ENCODE assay signal across 1 cellular context in the genomic region with DNA sequence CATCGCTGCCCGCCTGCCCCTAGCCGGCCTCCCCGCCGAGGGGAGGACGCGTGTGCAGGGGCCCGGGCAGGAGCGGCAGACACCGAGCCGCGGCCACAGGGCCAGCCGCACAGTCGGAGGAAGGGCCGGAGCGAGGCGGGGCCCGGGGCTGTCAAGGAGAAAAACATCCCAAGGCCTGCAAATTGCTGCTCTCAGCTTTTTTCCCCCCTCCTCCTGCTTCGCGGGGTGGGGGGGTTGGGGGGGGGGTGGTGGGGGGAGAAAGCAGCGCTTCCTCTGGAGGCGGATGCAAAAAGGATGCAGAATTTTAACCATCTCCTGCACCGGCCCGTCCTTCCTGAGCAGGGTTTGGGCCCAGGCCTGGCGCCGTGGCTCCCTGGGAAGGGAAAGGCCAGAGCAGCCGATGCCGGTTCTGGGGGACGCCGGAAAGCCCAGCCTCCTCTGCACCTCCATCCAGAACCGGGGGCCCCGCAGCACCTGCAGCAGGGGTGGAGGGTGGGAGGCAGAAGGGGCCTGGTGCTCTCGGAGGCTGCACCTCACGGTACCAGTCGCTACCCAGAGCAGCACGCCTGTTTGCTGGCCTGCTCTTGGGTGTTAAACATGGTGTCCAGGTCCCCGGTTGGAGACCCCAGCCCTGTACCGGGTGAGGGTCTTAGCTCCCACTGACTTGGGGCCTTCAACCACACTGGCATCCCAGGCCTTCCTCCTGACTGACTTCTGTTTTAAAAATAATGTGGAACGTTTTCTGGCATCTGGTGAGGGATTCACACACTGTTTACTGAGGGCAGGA.
TF ChIP-seq lines count a peak whose summit lies in the region.

No MANE protein-coding gene starts in this region.

TF ChIP-seq in HEK293, 187 proteins besides CTCF, POLR2A, EP300 and RAD21 (continued from another document):
- TF ChIP-seq, protein P1, sequence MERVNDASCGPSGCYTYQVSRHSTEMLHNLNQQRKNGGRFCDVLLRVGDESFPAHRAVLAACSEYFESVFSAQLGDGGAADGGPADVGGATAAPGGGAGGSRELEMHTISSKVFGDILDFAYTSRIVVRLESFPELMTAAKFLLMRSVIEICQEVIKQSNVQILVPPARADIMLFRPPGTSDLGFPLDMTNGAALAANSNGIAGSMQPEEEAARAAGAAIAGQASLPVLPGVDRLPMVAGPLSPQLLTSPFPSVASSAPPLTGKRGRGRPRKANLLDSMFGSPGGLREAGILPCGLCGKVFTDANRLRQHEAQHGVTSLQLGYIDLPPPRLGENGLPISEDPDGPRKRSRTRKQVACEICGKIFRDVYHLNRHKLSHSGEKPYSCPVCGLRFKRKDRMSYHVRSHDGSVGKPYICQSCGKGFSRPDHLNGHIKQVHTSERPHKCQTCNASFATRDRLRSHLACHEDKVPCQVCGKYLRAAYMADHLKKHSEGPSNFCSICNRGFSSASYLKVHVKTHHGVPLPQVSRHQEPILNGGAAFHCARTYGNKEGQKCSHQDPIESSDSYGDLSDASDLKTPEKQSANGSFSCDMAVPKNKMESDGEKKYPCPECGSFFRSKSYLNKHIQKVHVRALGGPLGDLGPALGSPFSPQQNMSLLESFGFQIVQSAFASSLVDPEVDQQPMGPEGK (tag by site-specific recombination; IDR thresholded peaks at IDR 0.05), result peak; percentile 57
- TF ChIP-seq ZXDB (tag by site-specific recombination; IDR thresholded peaks at IDR 0.05), result peak; percentile 64
- peak; percentile 17; the same call in 1 of the 2 replicates for TF ChIP-seq ZBTB48 (tag by site-specific recombination; IDR thresholded peaks at IDR 0.05)
- no peak for TF ChIP-seq ZSCAN16 (tag by site-specific recombination; IDR thresholded peaks at IDR 0.05)
- TF ChIP-seq ZNF544 (tag by site-specific recombination; IDR thresholded peaks at IDR 0.05), result no peak
- TF ChIP-seq ZNF426 (tag by site-specific recombination; IDR thresholded peaks at IDR 0.05), result no peak
- peak; percentile 14; the same call in 1 of the 2 replicates for TF ChIP-seq GLIS2 (tag by site-specific recombination; IDR thresholded peaks at IDR 0.05)
- 0 out of 2 replicates have a peak, but pooled peaks have one; percentile 5 for TF ChIP-seq ZFP69B (tag by site-specific recombination; IDR thresholded peaks at IDR 0.05)
- peak; percentile 91 for TF ChIP-seq ZNF600 (tag by site-specific recombination; IDR thresholded peaks at IDR 0.05)
- TF ChIP-seq, protein P2, sequence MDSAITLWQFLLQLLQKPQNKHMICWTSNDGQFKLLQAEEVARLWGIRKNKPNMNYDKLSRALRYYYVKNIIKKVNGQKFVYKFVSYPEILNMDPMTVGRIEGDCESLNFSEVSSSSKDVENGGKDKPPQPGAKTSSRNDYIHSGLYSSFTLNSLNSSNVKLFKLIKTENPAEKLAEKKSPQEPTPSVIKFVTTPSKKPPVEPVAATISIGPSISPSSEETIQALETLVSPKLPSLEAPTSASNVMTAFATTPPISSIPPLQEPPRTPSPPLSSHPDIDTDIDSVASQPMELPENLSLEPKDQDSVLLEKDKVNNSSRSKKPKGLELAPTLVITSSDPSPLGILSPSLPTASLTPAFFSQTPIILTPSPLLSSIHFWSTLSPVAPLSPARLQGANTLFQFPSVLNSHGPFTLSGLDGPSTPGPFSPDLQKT (IDR thresholded peaks at IDR 0.05; ENCODE audit: borderline replicate concordance, low read depth, low read length), result no peak
- no peak for TF ChIP-seq ZNF658 (tag by site-specific recombination; IDR thresholded peaks at IDR 0.05)
- TF ChIP-seq ZNF560 (tag by site-specific recombination; IDR thresholded peaks at IDR 0.05; ENCODE audit: borderline replicate concordance), result no peak
- TF ChIP-seq ZBTB8A (tag by site-specific recombination; IDR thresholded peaks at IDR 0.05), result peak; percentile 67
- TF ChIP-seq ZNF548 (tag by site-specific recombination; IDR thresholded peaks at IDR 0.05), result no peak
- 0 out of 2 replicates have a peak, but pooled peaks have one; percentile 66 for TF ChIP-seq ZBTB7A (tag by site-specific recombination; IDR thresholded peaks at IDR 0.05; ENCODE audit: low read depth)
- TF ChIP-seq ZNF707 (tag by site-specific recombination; IDR thresholded peaks at IDR 0.05), result no peak
- TF ChIP-seq ZBTB44 (tag by site-specific recombination; IDR thresholded peaks at IDR 0.05), result peak; percentile 76; the same call in 1 of the 2 replicates
- TF ChIP-seq PRDM1 (tag by site-specific recombination; IDR thresholded peaks at IDR 0.05), result no peak
- TF ChIP-seq ZNF610 (tag by site-specific recombination; IDR thresholded peaks at IDR 0.05; ENCODE audit: borderline replicate concordance), result no peak; the same call in 1 of the 2 replicates
- TF ChIP-seq ZBTB20 (tag by site-specific recombination; IDR thresholded peaks at IDR 0.05), result peak; percentile 93
- TF ChIP-seq ZNF112 (tag by site-specific recombination; IDR thresholded peaks at IDR 0.05), result no peak
- no peak for TF ChIP-seq ZNF175 (tag by site-specific recombination; IDR thresholded peaks at IDR 0.05)
- 0 out of 2 replicates have a peak, but pooled peaks have one; percentile 70 for TF ChIP-seq KLF10 (tag by site-specific recombination; IDR thresholded peaks at IDR 0.05)
- 0 out of 2 replicates have a peak, but pooled peaks have one; percentile 32 for TF ChIP-seq ZNF398 (tag by site-specific recombination; IDR thresholded peaks at IDR 0.05)
- no peak for TF ChIP-seq ZNF350 (tag by site-specific recombination; IDR thresholded peaks at IDR 0.05)
- no peak for TF ChIP-seq BCL11B (tag by site-specific recombination; IDR thresholded peaks at IDR 0.05; ENCODE audit: low read depth)
- no peak for TF ChIP-seq ZNF837 (tag by site-specific recombination; IDR thresholded peaks at IDR 0.05)
- TF ChIP-seq ZNF549 (tag by site-specific recombination; IDR thresholded peaks at IDR 0.05), result no peak
- no peak for TF ChIP-seq SCRT2 (tag by site-specific recombination; IDR thresholded peaks at IDR 0.05)
- no peak for TF ChIP-seq ZNF624 (tag by site-specific recombination; IDR thresholded peaks at IDR 0.05)
- no peak for TF ChIP-seq ZNF433 (tag by site-specific recombination; IDR thresholded peaks at IDR 0.05; ENCODE audit: low read depth)
- no peak for TF ChIP-seq ZNF654 (tag by site-specific recombination; IDR thresholded peaks at IDR 0.05; ENCODE audit: low read depth)
- TF ChIP-seq ZNF341 (tag by site-specific recombination; IDR thresholded peaks at IDR 0.05; ENCODE audit: low read depth), result peak; percentile 62
- peak; percentile 75 for TF ChIP-seq ZNF76 (tag by site-specific recombination; IDR thresholded peaks at IDR 0.05; ENCODE audit: borderline replicate concordance, low read depth)
- no peak for TF ChIP-seq ZNF48 (tag by site-specific recombination; IDR thresholded peaks at IDR 0.05)
- peak; percentile 80 for TF ChIP-seq ZBTB17 (tag by site-specific recombination; IDR thresholded peaks at IDR 0.05)
